In the genomic region with DNA sequence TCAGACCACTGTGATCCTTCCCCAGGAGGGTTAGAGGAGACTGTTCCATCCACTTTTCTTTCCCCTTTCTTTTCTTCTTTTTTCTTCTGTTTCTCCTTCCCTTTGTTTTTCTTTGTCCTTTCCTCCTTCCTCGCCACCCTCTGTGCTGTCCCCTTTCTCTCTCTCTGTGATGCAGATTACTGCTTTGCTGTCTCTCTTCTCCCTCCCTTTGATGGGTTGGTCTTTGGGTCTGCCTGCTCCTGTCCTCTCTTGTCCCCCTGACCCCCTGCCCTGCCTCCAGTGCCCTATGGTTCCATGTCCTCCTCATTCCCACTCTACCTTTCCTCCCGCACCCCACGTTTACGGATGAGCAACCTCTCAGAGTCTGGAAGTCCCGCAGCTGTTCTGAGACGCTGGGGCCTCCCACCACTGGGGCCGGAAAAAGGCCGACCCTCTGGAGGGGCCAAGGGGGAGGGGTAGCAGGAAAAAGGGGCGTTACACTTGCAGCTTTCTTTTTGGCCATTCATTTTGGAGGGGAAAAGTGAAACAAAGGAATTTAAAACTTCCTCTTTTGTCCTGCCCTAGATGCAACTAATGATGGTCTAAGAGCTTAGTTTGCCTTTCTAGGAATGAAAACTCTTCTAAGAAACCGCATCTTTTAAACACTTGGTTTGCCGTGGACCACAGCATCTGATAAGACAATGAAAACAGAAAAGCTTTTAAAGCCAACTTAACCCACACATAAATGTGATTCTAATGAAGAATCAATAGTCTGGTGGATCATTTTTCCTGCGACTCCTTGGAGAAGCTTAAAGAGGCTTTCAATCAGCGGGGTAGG, we compare ENCODE assay signal across 1 cellular context.
TF ChIP-seq lines count a peak whose summit lies in the region.

No MANE protein-coding gene starts in this region.

TF ChIP-seq in H1, 55 proteins besides CTCF, POLR2A, EP300 and RAD21:
- TF ChIP-seq TAF1 (IDR thresholded peaks at IDR 0.05; ENCODE audit: low read depth, low read length) (peak; percentile 18; the same call in 1 of the 2 replicates), ASH2L (IDR thresholded peaks at IDR 0.05; ENCODE audit: low read length) (peak; percentile 54)
- TF ChIP-seq, protein P1, sequence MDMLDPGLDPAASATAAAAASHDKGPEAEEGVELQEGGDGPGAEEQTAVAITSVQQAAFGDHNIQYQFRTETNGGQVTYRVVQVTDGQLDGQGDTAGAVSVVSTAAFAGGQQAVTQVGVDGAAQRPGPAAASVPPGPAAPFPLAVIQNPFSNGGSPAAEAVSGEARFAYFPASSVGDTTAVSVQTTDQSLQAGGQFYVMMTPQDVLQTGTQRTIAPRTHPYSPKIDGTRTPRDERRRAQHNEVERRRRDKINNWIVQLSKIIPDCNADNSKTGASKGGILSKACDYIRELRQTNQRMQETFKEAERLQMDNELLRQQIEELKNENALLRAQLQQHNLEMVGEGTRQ (IDR thresholded peaks at IDR 0.05; ENCODE audit: low read length), result no peak
